ENCODE assay signal across 10 cellular contexts in genomic region chr11:113906038-113906437, GRCh38. TPM values are rescaled to one million over a fixed set of nuclear protein-coding genes. Genes with fewer than 3 reads are reported as not detected.
DNase-seq lines count a peak whose midpoint lies in the region; ATAC-seq and TF ChIP-seq lines count a peak whose summit lies in the region.
"Had no signal": no experiment of that assay in that cellular context is flagged by ENCODE, and none has a peak within 500 bp of the region (broad histone marks: within the 10 kb centered on the region; RNA-seq: fewer than 3 reads in every experiment).

No MANE protein-coding gene starts in this region.

- no peak overlapping the region for H3K4me2 ChIP-seq in fibroblast of lung (ENCODE audit: extremely low read depth, insufficient read depth, low read length)

- peak; percentile 17 for TF ChIP-seq CTCF in left ventricle myocardium inferior (IDR thresholded peaks at IDR 0.05; ENCODE audit: borderline replicate concordance)
- TF ChIP-seq CTCF in fibroblast of lung (conservative IDR thresholded peaks at IDR 0.05 in 1 of 2, IDR thresholded peaks at IDR 0.05 in 1 of 2; ENCODE audit: low read depth in 1 of 2, low read length in 2 of 2) = peak in 1 of 2 donors; percentile 44

- H4K20me1 ChIP-seq in fibroblast of lung (ENCODE audit: control insufficient read depth, extremely low read depth, insufficient read depth, low read length) = no peaks in the 10 kb centered on the region

- H3K4me1 ChIP-seq in left ventricle myocardium inferior (peaks cover 10% of the 10 kb centered on the region), NT2/D1 (ENCODE audit: insufficient read depth, insufficient read length) (no peaks in the 10 kb centered on the region), fibroblast of lung (ENCODE audit: control insufficient read depth, extremely low read depth, insufficient read depth, low read length) (no peaks in the 10 kb centered on the region), aorta (ENCODE audit: control insufficient read depth in 1 of 2, insufficient read depth in 2 of 2, low read length in 2 of 2) (no peaks in the 10 kb centered on the region)

- H3K9ac ChIP-seq in NT2/D1 (ENCODE audit: insufficient read length, low read depth) = no peak overlapping the region
- no peak overlapping the region for H3K9ac ChIP-seq in fibroblast of lung (ENCODE audit: insufficient read depth, low read length)

- no peaks in the 10 kb centered on the region for H3K79me2 ChIP-seq in fibroblast of lung (ENCODE audit: control insufficient read depth, insufficient read depth, low read length)

- 37 to 44% methylated on average over 4 of the region's 4 CpGs for WGBS in aorta, 2 donors

- ATAC-seq in aorta (ENCODE audit: low FRiP score) (no peak), GM21367 (IDR thresholded peaks at IDR 0.05; ENCODE audit: unreplicated experiment) (no peak)

- DNase-seq in left ventricle myocardium inferior (no peak), cardiac septum (ENCODE audit: low spot score) (no peak), NT2/D1 (ENCODE audit: low read depth, low spot score) (peak; percentile 48), fibroblast of lung (ENCODE audit: low read depth in 2 of 2) (peak; percentile 8 to 55), AML-193 (lab: John Stamatoyannopoulos, UW) (no peak), aorta (no peak)
- no peak for DNase-seq in activated CD8-positive, alpha-beta memory T cell treated with anti-CD3 and anti-CD28 coated beads, Interleukin-2, amount 50 U/mL, for 48 hours
- DNase-seq: activated naive CD4-positive, alpha-beta T cell treated with anti-CD3 and anti-CD28 coated beads, Interleukin-2, amount 50 U/mL, for 16 hours; C1 segment of cervical spinal cord had no signal

- H3K4me3 ChIP-seq in left ventricle myocardium inferior (no peak overlapping the region), NT2/D1 (ENCODE audit: insufficient read length, low read depth) (no peak overlapping the region), fibroblast of lung (replicated peaks in 1 of 4; ENCODE audit: control extremely low read depth in 1 of 4, insufficient read depth in 1 of 4, low read depth in 3 of 4, low read length in 4 of 4) (no peak overlapping the region), aorta (ENCODE audit: low read length in 2 of 2) (no peak overlapping the region)

- H3K27ac ChIP-seq in left ventricle myocardium inferior (replicated peaks) = no peak overlapping the region
- H3K27ac ChIP-seq in fibroblast of lung (ENCODE audit: insufficient read depth, low read length) = no peak overlapping the region
- H3K27ac ChIP-seq in aorta (ENCODE audit: low read depth in 1 of 2, low read length in 2 of 2) = no peak overlapping the region

- H3K9me3 ChIP-seq in left ventricle myocardium inferior (replicated peaks) (no peaks in the 10 kb centered on the region), NT2/D1 (ENCODE audit: insufficient read depth, low read length) (no peaks in the 10 kb centered on the region), fibroblast of lung (ENCODE audit: control insufficient read depth, insufficient read depth, low read depth, low read length) (no peaks in the 10 kb centered on the region), aorta (ENCODE audit: control insufficient read depth, low read length) (no peaks in the 10 kb centered on the region)

- H3K27me3 ChIP-seq in left ventricle myocardium inferior (ENCODE audit: low read depth) = peaks cover 51% of the 10 kb centered on the region
- H3K27me3 ChIP-seq in NT2/D1 (ENCODE audit: insufficient read depth, insufficient read length) = no peaks in the 10 kb centered on the region
- H3K27me3 ChIP-seq in fibroblast of lung (ENCODE audit: control insufficient read depth, insufficient read depth, low read length) = no peaks in the 10 kb centered on the region
- H3K27me3 ChIP-seq in aorta (ENCODE audit: control insufficient read depth in 1 of 2, insufficient read depth in 2 of 2, low read length in 1 of 2) = no peaks in the 10 kb centered on the region

- intact Hi-C loops in left ventricle myocardium inferior (cut with micrococcal nuclease) = no loop called here
- intact Hi-C loops in cardiac septum (cut with DNase I) = no loop called here
- intact Hi-C loops in aorta (cut with DNase I) = no loop called here

- H2AFZ ChIP-seq in fibroblast of lung (ENCODE audit: low read length) = no peak overlapping the region

- no peaks in the 10 kb centered on the region for H3K36me3 ChIP-seq in left ventricle myocardium inferior
- H3K36me3 ChIP-seq in NT2/D1 (ENCODE audit: insufficient read depth, insufficient read length, low read length) = no peaks in the 10 kb centered on the region
- H3K36me3 ChIP-seq in fibroblast of lung (ENCODE audit: control insufficient read depth, insufficient read depth, low read length) = no peaks in the 10 kb centered on the region
- H3K36me3 ChIP-seq in aorta (ENCODE audit: control insufficient read depth in 1 of 2, insufficient read depth in 2 of 2, low read length in 1 of 2) = no peaks in the 10 kb centered on the region

RNA-seq across cellular contexts. Expression of gene HTR3B, which starts 1.4 kb away (rescaled TPM):
- total RNA-seq in left ventricle myocardium inferior = not detected
- total RNA-seq in cardiac septum = not detected
- not detected in 2 replicates for total RNA-seq in fibroblast of lung
- polyA plus RNA-seq in fibroblast of lung = not detected in 2 replicates
- polyA plus RNA-seq in fibroblast of lung (2012) = not detected in 2 replicates
- polyA minus RNA-seq in fibroblast of lung (ENCODE audit: low replicate concordance) = not detected in 2 replicates
- not detected for total RNA-seq in aorta
- not detected for polyA plus RNA-seq in aorta

RNA-seq across cellular contexts. Expression of gene USP28, which starts 30.7 kb away (rescaled TPM):
- total RNA-seq in left ventricle myocardium inferior (113 TPM), cardiac septum (139 TPM), fibroblast of lung (37.7 and 38.0 TPM in 2 replicates), aorta (10 to 100 TPM; 26.2 to 28.5 TPM)
- polyA plus RNA-seq in fibroblast of lung (22.4 and 27.4 TPM in 2 replicates), aorta (1 to 10 TPM; 8.4 to 8.8 TPM)
- polyA plus RNA-seq in fibroblast of lung (2012) = 10.3 and 13.6 TPM in 2 replicates
- polyA minus RNA-seq in fibroblast of lung (ENCODE audit: low replicate concordance) = 7.3 and 18.3 TPM in 2 replicates

Comparison
In these comparisons a context has a peak if more than half of its experiments do, and no peak if none do; other contexts are left out.
1. DNase-seq: peak in NT2/D1 (single experiment) and fibroblast of lung (2 of 2); none in left ventricle myocardium inferior (single experiment), cardiac septum (single experiment), activated CD8-positive, alpha-beta memory T cell treated with anti-CD3 and anti-CD28 coated beads, Interleukin-2, amount 50 U/mL, for 48 hours (single experiment), AML-193 (0 of 2) and aorta (0 of 2).